Comparison of ENCODE assay signal across 2 cellular contexts in genomic region chr7:106955857-106956256, GRCh38.
DNase-seq lines count a peak whose midpoint lies in the region; ATAC-seq, FAIRE-seq and TF ChIP-seq lines count a peak whose summit lies in the region.
"Not testable (repeated sequence)": the region's sequence is repeated elsewhere in the genome, so short reads cannot be mapped to it uniquely, and the experiment has no call there.

No MANE protein-coding gene starts in this region.

- not testable (repeated sequence) for DNase-seq in K562 (ENCODE audit: extremely low read depth in 1 of 4, low spot score in 3 of 4)

- BruUV-seq in K562 (replicated peaks; lab: Mats Ljungman, UMichigan), result not testable (repeated sequence)

- H4K20me1 ChIP-seq in K562 (replicated peaks; ENCODE audit: control insufficient read depth, insufficient read depth, low read length), result not testable (repeated sequence)

- CTCF ChIA-PET in HEK293 (lab: Yijun Ruan, JAX), result interaction anchor here (0.8 to 1.2 kb wide), 2 partner anchors 8 to 10 kb away, joined by 3 to 4 read pairs; no protein-coding TSS in a partner anchor
- CTCF ChIA-PET in K562 (lab: Yijun Ruan, JAX; ENCODE audit: low intra/inter-chr PET ratio), result not testable (repeated sequence)

- in situ Hi-C loops in K562 (cut with MboI), result not testable (repeated sequence)

- H3K4me3 ChIP-seq in HEK293 (ENCODE audit: low read depth, low read length); K562: not testable (repeated sequence)

- not testable (repeated sequence) for H3K9me1 ChIP-seq in K562 (ENCODE audit: control insufficient read depth, insufficient read depth, low read length)

- not testable (repeated sequence) for FAIRE-seq in K562 (lab: Jason Lieb, UNC)

- H3K9me3 ChIP-seq in HEK293 (ENCODE audit: control insufficient read depth, insufficient read depth, low read depth, low read length); K562 (replicated peaks; ENCODE audit: control insufficient read depth, insufficient read depth, low read depth, low read length): not testable (repeated sequence)

- POLR2A ChIA-PET in HEK293 (lab: Yijun Ruan, JAX), result not testable (repeated sequence)
- POLR2A ChIA-PET in K562 (lab: Yijun Ruan, JAX), result interaction anchor here (0.7 kb wide), 1 partner anchor 221 kb away, joined by 3 read pairs; no protein-coding TSS in a partner anchor

- TF ChIP-seq EP300 in K562 (IDR thresholded peaks at IDR 0.05; ENCODE audit: low read length), result not testable (repeated sequence)

- not testable (repeated sequence) for TF ChIP-seq RAD21 in K562 (CRISPR knock-in tag; conservative IDR thresholded peaks at IDR 0.05 in 1 of 2, IDR thresholded peaks at IDR 0.05 in 1 of 2)

- not testable (repeated sequence) for ATAC-seq in K562

- H3K4me1 ChIP-seq in HEK293 (ENCODE audit: control insufficient read depth, insufficient read depth, low read length), result not testable (repeated sequence)
- H3K4me1 ChIP-seq in K562 (replicated peaks in 1 of 2; ENCODE audit: control insufficient read depth in 2 of 2, insufficient read depth in 2 of 2, low read length in 2 of 2), result peaks cover 19 to 30% of the 10 kb centered on the region in 2 experiments

- not testable (repeated sequence) for H3K9ac ChIP-seq in K562 (ENCODE audit: insufficient read depth in 1 of 2, low read depth in 2 of 2, low read length in 2 of 2)

- intact Hi-C loops in K562 (cut with micrococcal nuclease), result not testable (repeated sequence)

- H3K79me2 ChIP-seq in K562 (ENCODE audit: control insufficient read depth, insufficient read depth, low read length), result not testable (repeated sequence)

- not testable (repeated sequence) for H2AFZ ChIP-seq in K562 (ENCODE audit: low read depth, low read length)

- 4% methylated on average over 1 of the region's 1 CpG for WGBS in K562 (ENCODE audit: insufficient coverage, low coverage, missing lambda C conversion rate)

- not testable (repeated sequence) for H3K27ac ChIP-seq in HEK293 (ENCODE audit: extremely low read depth, low read depth, low read length); K562 (ENCODE audit: extremely low read depth, low read depth, low read length)

- H3K4me2 ChIP-seq in K562 (ENCODE audit: insufficient read depth, low read length), result not testable (repeated sequence)

- TF ChIP-seq POLR2A in K562 (conservative IDR thresholded peaks at IDR 0.05), result not testable (repeated sequence)

- not testable (repeated sequence) for H3K27me3 ChIP-seq in K562 (ENCODE audit: control insufficient read depth in 2 of 2, insufficient read depth in 2 of 2, low read length in 2 of 2)

- H3K36me3 ChIP-seq in HEK293 (ENCODE audit: control insufficient read depth in 2 of 2, insufficient read depth in 1 of 2, low read length in 2 of 2); K562 (ENCODE audit: control insufficient read depth, insufficient read depth, low read length): not testable (repeated sequence)

- TF ChIP-seq CTCF in HEK293 (tag by site-specific recombination; IDR thresholded peaks at IDR 0.05); K562 (IDR thresholded peaks at IDR 0.05 in 2 of 3, conservative IDR thresholded peaks at IDR 0.05 in 1 of 3; ENCODE audit: insufficient read depth in 2 of 3, low read depth in 1 of 3, low read length in 3 of 3): not testable (repeated sequence)

TF ChIP-seq in HEK293, 187 proteins besides CTCF, POLR2A, EP300 and RAD21:
- TF ChIP-seq ZNF146 (tag by site-specific recombination; IDR thresholded peaks at IDR 0.05), result peak; percentile 84
TF ChIP-seq in HEK293: peak in this region for 1; not testable (repeated sequence) for 186.

TF ChIP-seq in K562, 482 proteins besides CTCF, POLR2A, EP300 and RAD21:
- TF ChIP-seq RBM25 (IDR thresholded peaks at IDR 0.05; ENCODE audit: low read depth, low read length, severe bottlenecking) (peak; percentile 86), HDAC2 (IDR thresholded peaks at IDR 0.05) (peak; percentile 70; the same call in 1 of the 2 replicates), PHF20 (IDR thresholded peaks at IDR 0.05; ENCODE audit: partially characterized antibody) (peak; percentile 6), SMARCA5 (IDR thresholded peaks at IDR 0.05) (peak; percentile 69; the same call in 1 of the 2 replicates), ADNP (tag; IDR thresholded peaks at IDR 0.05) (peak; percentile 69; the same call in 1 of the 2 replicates), KDM1A (IDR thresholded peaks at IDR 0.05) (peak; percentile 56 to 83; a peak in 3 of 4 replicates), ZNF146 (CRISPR knock-in tag; IDR thresholded peaks at IDR 0.05; ENCODE audit: unreplicated experiment) (peak; percentile 96), BCOR (IDR thresholded peaks at IDR 0.05) (peak; percentile 92), NFIC (IDR thresholded peaks at IDR 0.05) (0 out of 2 replicates have a peak, but pooled peaks have one; percentile 15)
